ENCODE assay signal across 14 cellular contexts in genomic region chr3:29511701-29512100, GRCh38.
DNase-seq lines count a peak whose midpoint lies in the region; TF ChIP-seq lines count a peak whose summit lies in the region.
"Had no signal": no experiment of that assay in that cellular context is flagged by ENCODE, and none has a peak within 500 bp of the region (broad histone marks: within the 10 kb centered on the region; RNA-seq: fewer than 3 reads in every experiment).

No MANE protein-coding gene starts in this region.

- no peak overlapping the region for H2BK120ac ChIP-seq in mesenchymal stem cell (ENCODE audit: low read depth, low read length)

- H3K4me2 ChIP-seq in mesenchymal stem cell (ENCODE audit: low read length, poor library complexity, severe bottlenecking) = no peak overlapping the region
- H3K4me2 ChIP-seq: BLaER1 had no signal

- H2BK12ac ChIP-seq in mesenchymal stem cell (ENCODE audit: low read length in 2 of 2) = no peak overlapping the region

- intact Hi-C loops in A673 (cut with micrococcal nuclease; ENCODE audit: unreplicated experiment) = loop anchor here (10.0 kb wide), 1 partner anchor 167 kb away; no protein-coding TSS in a partner anchor

- no peak overlapping the region for H4K8ac ChIP-seq in mesenchymal stem cell (ENCODE audit: low read length)

- peak; percentile 34 for DNase-seq in A673 (ENCODE audit: low spot score)
- DNase-seq in COLO829 (ENCODE audit: low spot score) = peak; percentile 13
- DNase-seq in adipocyte (ENCODE audit: low read depth) = peak; percentile 11
- no peak for DNase-seq in mesenchymal stem cell
- DNase-seq in NCI-H510A treated with DMSO at 0.1 percent for 48 hours (lab: John Stamatoyannopoulos, UW) = no peak
- no peak for DNase-seq in activated CD8-positive, alpha-beta memory T cell treated with anti-CD3 and anti-CD28 coated beads for 24 hours
- DNase-seq in stimulated activated CD4-positive, alpha-beta T cell treated with anti-CD3 and anti-CD28 coated beads, Interleukin-12 subunit alpha, Interleukin-12 subunit beta, amount 100 ng/mL, for 4 hours = no peak
- DNase-seq: Calu3; CD4-positive, alpha-beta memory T cell; DMS79 treated with DMSO at 0.1 percent for 48 hours; GF-D8; H9; IMR-90 had no signal

- H4K91ac ChIP-seq in mesenchymal stem cell (ENCODE audit: low read length) = no peak overlapping the region

- H2BK15ac ChIP-seq in mesenchymal stem cell (ENCODE audit: low read depth, poor library complexity, severe bottlenecking) = no peak overlapping the region

- H3K36me3 ChIP-seq in A673 (ENCODE audit: insufficient read depth, low read length, poor library complexity, severe bottlenecking) (no peaks in the 10 kb centered on the region), adipocyte (ENCODE audit: control insufficient read depth, insufficient read depth, low read length, severe bottlenecking) (no peaks in the 10 kb centered on the region), mesenchymal stem cell (ENCODE audit: control insufficient read depth in 1 of 2, insufficient read depth in 2 of 2, low read depth in 1 of 2, low read length in 2 of 2) (no peaks in the 10 kb centered on the region)
- H3K36me3 ChIP-seq: BLaER1 had no signal

- no peak overlapping the region for H2AFZ ChIP-seq in mesenchymal stem cell (ENCODE audit: low read depth, low read length)

- H3K18ac ChIP-seq in mesenchymal stem cell (ENCODE audit: low read depth in 1 of 2, low read length in 2 of 2) = no peak overlapping the region

- POLR2A ChIA-PET in A673 (lab: Charles Lee; ENCODE audit: low non-redundant PET) = no interaction called here

- no peak overlapping the region for H3K23ac ChIP-seq in mesenchymal stem cell (ENCODE audit: low read length in 2 of 2)

- H3K27ac ChIP-seq in A673 (ENCODE audit: low read depth, low read length, poor library complexity, severe bottlenecking) (no peak overlapping the region), mesenchymal stem cell (ENCODE audit: low read length, poor library complexity, severe bottlenecking) (no peak overlapping the region)
- H3K27ac ChIP-seq: BLaER1 had no signal

- CTCF ChIA-PET in A673 (lab: Charles Lee) = no interaction called here

- H3K9me3 ChIP-seq in A673 (ENCODE audit: low read depth, low read length, poor library complexity, severe bottlenecking) (no peaks in the 10 kb centered on the region), adipocyte (ENCODE audit: control insufficient read depth, low read length) (no peaks in the 10 kb centered on the region), mesenchymal stem cell (ENCODE audit: control insufficient read depth, low read length) (no peaks in the 10 kb centered on the region)
- H3K9me3 ChIP-seq: BLaER1 had no signal

- H3K14ac ChIP-seq in mesenchymal stem cell (ENCODE audit: low read length in 2 of 2) = no peak overlapping the region

- H3K4ac ChIP-seq in mesenchymal stem cell (ENCODE audit: low read depth in 1 of 2, low read length in 2 of 2) = no peak overlapping the region

- H3K9ac ChIP-seq in adipocyte (ENCODE audit: low read length) (no peak overlapping the region), mesenchymal stem cell (ENCODE audit: low read length) (peak overlapping the region; percentile 32)
- H3K9ac ChIP-seq: BLaER1 had no signal

- no TSS peak for BruUV-seq in A673 (replicated peaks; lab: Mats Ljungman, UMichigan)

- H2AK5ac ChIP-seq in mesenchymal stem cell (ENCODE audit: low read length, severe bottlenecking) = no peak overlapping the region

- no peak for TF ChIP-seq CTCF in A673 (conservative IDR thresholded peaks at IDR 0.05; ENCODE audit: low read depth, low read length)

- H3K79me1 ChIP-seq in mesenchymal stem cell (replicated peaks; ENCODE audit: low read length, poor library complexity, severe bottlenecking) = peaks cover 9% of the 10 kb centered on the region

- no CpG with 5 or more reads among the region's 1 CpG for WGBS in mesenchymal stem cell

- H3K4me3 ChIP-seq in A673 (ENCODE audit: low read depth, low read length, poor library complexity, severe bottlenecking) (no peak overlapping the region), adipocyte (ENCODE audit: low read length) (no peak overlapping the region), mesenchymal stem cell (ENCODE audit: insufficient read depth in 1 of 2, low read depth in 1 of 2, low read length in 2 of 2) (no peak overlapping the region)
- H3K4me3 ChIP-seq: BLaER1 had no signal

- H3K27me3 ChIP-seq in A673 (replicated peaks; ENCODE audit: insufficient read depth, low read depth, low read length, poor library complexity) (no peaks in the 10 kb centered on the region), adipocyte (replicated peaks; ENCODE audit: control insufficient read depth, insufficient read depth, low read length) (no peaks in the 10 kb centered on the region), mesenchymal stem cell (ENCODE audit: control insufficient read depth in 1 of 2, insufficient read depth in 1 of 2, low read length in 2 of 2) (no peaks in the 10 kb centered on the region)
- H3K27me3 ChIP-seq: BLaER1 had no signal

- H3K4me1 ChIP-seq in A673 (ENCODE audit: insufficient read depth, low read length, poor library complexity, severe bottlenecking) = peaks cover 34% of the 10 kb centered on the region
- peaks cover 46% of the 10 kb centered on the region for H3K4me1 ChIP-seq in adipocyte (ENCODE audit: control insufficient read depth, insufficient read depth, low read length)
- peaks cover 4% of the 10 kb centered on the region for H3K4me1 ChIP-seq in mesenchymal stem cell (ENCODE audit: control insufficient read depth, insufficient read depth, low read depth, low read length)

- H2BK5ac ChIP-seq in mesenchymal stem cell (ENCODE audit: low read depth, low read length, poor library complexity, severe bottlenecking) = no peak overlapping the region

Comparison
In these comparisons a context has a peak if more than half of its experiments do, and no peak if none do; other contexts are left out.
1. DNase-seq: peak in A673 (single experiment), COLO829 (single experiment) and adipocyte (single experiment); none in mesenchymal stem cell (single experiment), NCI-H510A treated with DMSO at 0.1 percent for 48 hours (single experiment), activated CD8-positive, alpha-beta memory T cell treated with anti-CD3 and anti-CD28 coated beads for 24 hours (single experiment) and stimulated activated CD4-positive, alpha-beta T cell treated with anti-CD3 and anti-CD28 coated beads, Interleukin-12 subunit alpha, Interleukin-12 subunit beta, amount 100 ng/mL, for 4 hours (single experiment).